Comparison of ENCODE assay signal across 1 cellular context in genomic region chr1:156456625-156457465, GRCh38.
A peak's percentile ranks its signal among the peaks of the same experiment; 100 is the strongest.
TF ChIP-seq lines count a peak whose summit lies in the region.

No MANE protein-coding gene starts in this region.

TF ChIP-seq in K562, 482 proteins besides CTCF, POLR2A, EP300 and RAD21 (continued from another document and continues in another):
- TF ChIP-seq JUND (IDR thresholded peaks at IDR 0.05; ENCODE audit: borderline replicate concordance, low read depth, low read length) (no peak), JUND (tag; IDR thresholded peaks at IDR 0.05; ENCODE audit: borderline replicate concordance, low read depth, low read length) (0 out of 3 replicates have a peak, but pooled peaks have one; percentile 33), SMAD3 (CRISPR knock-in tag; conservative IDR thresholded peaks at IDR 0.05) (0 out of 2 replicates have a peak, but pooled peaks have one; percentile 12), HMGXB4 (CRISPR knock-in tag; IDR thresholded peaks at IDR 0.05) (no peak), TCF3 (CRISPR knock-in tag; IDR thresholded peaks at IDR 0.05) (no peak), ZMIZ1 (IDR thresholded peaks at IDR 0.05; ENCODE audit: low read depth in 2 of 2, low read length in 2 of 2) (peak in 1 of 2 experiments; percentile 51; a peak in 1 of 4 replicates), ZNF589 (CRISPR knock-in tag; IDR thresholded peaks at IDR 0.05; ENCODE audit: low read depth) (0 out of 2 replicates have a peak, but pooled peaks have one; percentile 39), RBBP5 (IDR thresholded peaks at IDR 0.05; ENCODE audit: borderline replicate concordance, insufficient read depth, low read length, poor library complexity, severe bottlenecking) (no peak), E2F3 (CRISPR knock-in tag; IDR thresholded peaks at IDR 0.05) (peak; percentile 57; the same call in 1 of the 2 replicates), CREB1 (IDR thresholded peaks at IDR 0.05) (no peak; the same call in none of the 2 replicates), CREB1 (CRISPR knock-in tag; IDR thresholded peaks at IDR 0.05) (peak; percentile 77; the same call in 1 of the 2 replicates), NRF1 (conservative IDR thresholded peaks at IDR 0.05 in 1 of 2, IDR thresholded peaks at IDR 0.05 in 1 of 2) (peak; percentile 94 to 95), HES1 (IDR thresholded peaks at IDR 0.05; ENCODE audit: low read depth) (peak; percentile 15; the same call in 1 of the 2 replicates), NFIX (CRISPR knock-in tag; IDR thresholded peaks at IDR 0.05; ENCODE audit: low read depth) (no peak), HDAC3 (IDR thresholded peaks at IDR 0.05; ENCODE audit: borderline replicate concordance, partially characterized antibody) (no peak), HOMEZ (CRISPR knock-in tag; IDR thresholded peaks at IDR 0.05) (no peak), NFIC (IDR thresholded peaks at IDR 0.05) (peak; percentile 50), NR4A1 (CRISPR knock-in tag; IDR thresholded peaks at IDR 0.05) (no peak), NR4A1 (tag; IDR thresholded peaks at IDR 0.05) (0 out of 2 replicates have a peak, but pooled peaks have one; percentile 23), FOXP1 (CRISPR knock-in tag; IDR thresholded peaks at IDR 0.05) (peak; percentile 86; the same call in 1 of the 2 replicates), ZNF766 (CRISPR knock-in tag; conservative IDR thresholded peaks at IDR 0.05) (peak; percentile 13; the same call in 1 of the 2 replicates), ATF1 (CRISPR knock-in tag; IDR thresholded peaks at IDR 0.05) (no peak), ATF1 (tag; IDR thresholded peaks at IDR 0.05) (peak; percentile 76), EZH2 (IDR thresholded peaks at IDR 0.05; ENCODE audit: borderline replicate concordance, low read depth, low read length) (no peak), ETS2 (tag; IDR thresholded peaks at IDR 0.05; ENCODE audit: borderline replicate concordance, poor library complexity, severe bottlenecking) (no peak), CXXC5 (CRISPR knock-in tag; IDR thresholded peaks at IDR 0.05) (peak; percentile 89), ZNF263 (CRISPR knock-in tag; IDR thresholded peaks at IDR 0.05; ENCODE audit: borderline replicate concordance) (0 out of 2 replicates have a peak, but pooled peaks have one; percentile 55), FOXJ2 (tag; IDR thresholded peaks at IDR 0.05) (peak; percentile 72; the same call in 1 of the 2 replicates), NR2C1 (IDR thresholded peaks at IDR 0.05) (peak; percentile 88), NR2C1 (tag; IDR thresholded peaks at IDR 0.05) (peak; percentile 83), TAF1 (IDR thresholded peaks at IDR 0.05; ENCODE audit: control insufficient read depth, extremely low read depth, insufficient read depth, low read length, severe bottlenecking) (peak; percentile 58)
- TF ChIP-seq, protein P1, sequence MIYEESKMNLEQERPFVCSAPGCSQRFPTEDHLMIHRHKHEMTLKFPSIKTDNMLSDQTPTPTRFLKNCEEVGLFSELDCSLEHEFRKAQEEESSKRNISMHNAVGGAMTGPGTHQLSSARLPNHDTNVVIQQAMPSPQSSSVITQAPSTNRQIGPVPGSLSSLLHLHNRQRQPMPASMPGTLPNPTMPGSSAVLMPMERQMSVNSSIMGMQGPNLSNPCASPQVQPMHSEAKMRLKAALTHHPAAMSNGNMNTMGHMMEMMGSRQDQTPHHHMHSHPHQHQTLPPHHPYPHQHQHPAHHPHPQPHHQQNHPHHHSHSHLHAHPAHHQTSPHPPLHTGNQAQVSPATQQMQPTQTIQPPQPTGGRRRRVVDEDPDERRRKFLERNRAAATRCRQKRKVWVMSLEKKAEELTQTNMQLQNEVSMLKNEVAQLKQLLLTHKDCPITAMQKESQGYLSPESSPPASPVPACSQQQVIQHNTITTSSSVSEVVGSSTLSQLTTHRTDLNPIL (CRISPR knock-in tag; IDR thresholded peaks at IDR 0.05) = no peak
- TF ChIP-seq, protein P2, sequence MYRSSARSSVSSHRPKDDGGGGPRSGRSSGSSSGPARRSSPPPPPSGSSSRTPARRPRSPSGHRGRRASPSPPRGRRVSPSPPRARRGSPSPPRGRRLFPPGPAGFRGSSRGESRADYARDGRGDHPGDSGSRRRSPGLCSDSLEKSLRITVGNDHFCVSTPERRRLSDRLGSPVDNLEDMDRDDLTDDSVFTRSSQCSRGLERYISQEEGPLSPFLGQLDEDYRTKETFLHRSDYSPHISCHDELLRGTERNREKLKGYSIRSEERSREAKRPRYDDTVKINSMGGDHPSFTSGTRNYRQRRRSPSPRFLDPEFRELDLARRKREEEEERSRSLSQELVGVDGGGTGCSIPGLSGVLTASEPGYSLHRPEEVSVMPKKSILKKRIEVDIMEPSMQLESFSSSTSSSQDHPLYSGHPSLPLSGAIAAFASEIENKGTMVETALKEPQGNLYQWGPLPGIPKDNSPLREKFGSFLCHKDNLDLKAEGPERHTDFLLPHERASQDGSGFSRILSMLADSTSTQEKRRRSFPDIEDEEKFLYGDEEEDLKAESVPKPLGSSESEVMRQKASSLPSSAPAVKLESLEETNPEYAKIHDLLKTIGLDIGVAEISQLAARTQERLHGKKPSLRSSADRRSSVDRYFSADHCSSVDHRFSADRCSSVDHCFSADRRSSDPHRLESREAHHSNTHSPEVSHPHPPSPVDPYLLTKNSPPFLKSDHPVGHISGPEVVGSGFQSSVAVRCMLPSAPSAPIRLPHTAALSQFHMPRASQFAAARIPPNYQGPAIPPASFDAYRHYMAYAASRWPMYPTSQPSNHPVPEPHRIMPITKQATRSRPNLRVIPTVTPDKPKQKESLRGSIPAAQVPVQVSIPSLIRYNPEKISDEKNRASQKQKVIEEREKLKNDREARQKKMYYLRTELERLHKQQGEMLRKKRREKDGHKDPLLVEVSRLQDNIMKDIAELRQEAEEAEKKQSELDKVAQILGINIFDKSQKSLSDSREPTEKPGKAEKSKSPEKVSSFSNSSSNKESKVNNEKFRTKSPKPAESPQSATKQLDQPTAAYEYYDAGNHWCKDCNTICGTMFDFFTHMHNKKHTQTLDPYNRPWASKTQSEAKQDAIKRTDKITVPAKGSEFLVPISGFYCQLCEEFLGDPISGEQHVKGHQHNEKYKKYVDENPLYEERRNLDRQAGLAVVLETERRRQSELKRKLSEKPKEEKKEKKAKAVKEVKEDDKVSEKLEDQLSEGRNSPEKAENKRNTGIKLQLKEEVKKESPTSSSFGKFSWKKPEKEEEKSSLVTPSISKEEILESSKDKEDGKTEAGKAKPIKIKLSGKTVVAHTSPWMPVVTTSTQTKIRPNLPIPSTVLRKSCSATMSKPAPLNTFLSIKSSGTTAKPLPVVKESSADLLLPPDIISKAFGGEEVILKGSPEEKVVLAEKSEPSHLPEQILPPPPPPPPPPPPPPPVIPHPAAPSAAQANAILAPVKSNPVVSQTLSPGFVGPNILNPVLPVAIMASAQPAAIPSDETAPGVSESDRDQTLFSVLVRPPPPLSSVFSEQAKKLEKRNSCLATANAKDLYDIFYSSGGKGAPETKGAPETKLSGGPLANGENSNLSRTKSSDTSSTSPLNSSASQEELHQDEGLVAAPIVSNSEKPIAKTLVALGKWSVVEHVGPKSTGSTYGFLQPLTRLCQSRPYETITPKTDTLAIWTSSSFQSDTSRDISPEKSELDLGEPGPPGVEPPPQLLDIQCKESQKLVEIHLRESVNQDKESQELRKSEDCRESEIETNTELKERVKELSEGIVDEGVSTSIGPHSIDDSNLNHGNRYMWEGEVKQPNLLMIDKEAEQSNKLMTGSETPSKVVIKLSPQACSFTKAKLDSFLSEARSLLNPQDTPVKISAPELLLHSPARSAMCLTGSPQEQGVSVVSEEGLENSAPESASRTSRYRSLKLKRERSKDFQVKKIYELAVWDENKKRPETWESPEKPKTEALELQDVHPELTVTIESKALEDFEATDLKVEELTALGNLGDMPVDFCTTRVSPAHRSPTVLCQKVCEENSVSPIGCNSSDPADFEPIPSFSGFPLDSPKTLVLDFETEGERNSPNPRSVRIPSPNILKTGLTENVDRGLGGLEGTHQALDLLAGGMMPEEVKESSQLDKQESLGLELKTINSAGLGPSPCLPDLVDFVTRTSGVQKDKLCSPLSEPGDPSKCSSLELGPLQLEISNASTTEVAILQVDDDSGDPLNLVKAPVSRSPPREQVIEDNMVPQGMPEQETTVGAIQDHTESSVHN (IDR thresholded peaks at IDR 0.05; ENCODE audit: borderline replicate concordance in 1 of 2, low read depth in 1 of 2) = no peak
- TF ChIP-seq, protein P3, sequence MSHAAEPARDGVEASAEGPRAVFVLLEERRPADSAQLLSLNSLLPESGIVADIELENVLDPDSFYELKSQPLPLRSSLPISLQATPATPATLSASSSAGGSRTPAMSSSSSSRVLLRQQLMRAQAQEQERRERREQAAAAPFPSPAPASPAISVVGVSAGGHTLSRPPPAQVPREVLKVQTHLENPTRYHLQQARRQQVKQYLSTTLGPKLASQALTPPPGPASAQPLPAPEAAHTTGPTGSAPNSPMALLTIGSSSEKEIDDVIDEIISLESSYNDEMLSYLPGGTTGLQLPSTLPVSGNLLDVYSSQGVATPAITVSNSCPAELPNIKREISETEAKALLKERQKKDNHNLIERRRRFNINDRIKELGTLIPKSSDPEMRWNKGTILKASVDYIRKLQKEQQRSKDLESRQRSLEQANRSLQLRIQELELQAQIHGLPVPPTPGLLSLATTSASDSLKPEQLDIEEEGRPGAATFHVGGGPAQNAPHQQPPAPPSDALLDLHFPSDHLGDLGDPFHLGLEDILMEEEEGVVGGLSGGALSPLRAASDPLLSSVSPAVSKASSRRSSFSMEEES (CRISPR knock-in tag; IDR thresholded peaks at IDR 0.05) = peak; percentile 56; the same call in 1 of the 2 replicates
- TF ChIP-seq, protein P4, sequence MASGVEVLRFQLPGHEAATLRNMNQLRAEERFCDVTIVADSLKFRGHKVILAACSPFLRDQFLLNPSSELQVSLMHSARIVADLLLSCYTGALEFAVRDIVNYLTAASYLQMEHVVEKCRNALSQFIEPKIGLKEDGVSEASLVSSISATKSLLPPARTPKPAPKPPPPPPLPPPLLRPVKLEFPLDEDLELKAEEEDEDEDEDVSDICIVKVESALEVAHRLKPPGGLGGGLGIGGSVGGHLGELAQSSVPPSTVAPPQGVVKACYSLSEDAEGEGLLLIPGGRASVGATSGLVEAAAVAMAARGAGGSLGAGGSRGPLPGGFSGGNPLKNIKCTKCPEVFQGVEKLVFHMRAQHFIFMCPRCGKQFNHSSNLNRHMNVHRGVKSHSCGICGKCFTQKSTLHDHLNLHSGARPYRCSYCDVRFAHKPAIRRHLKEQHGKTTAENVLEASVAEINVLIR (CRISPR knock-in tag; IDR thresholded peaks at IDR 0.05) = peak; percentile 49
- TF ChIP-seq, protein P5, sequence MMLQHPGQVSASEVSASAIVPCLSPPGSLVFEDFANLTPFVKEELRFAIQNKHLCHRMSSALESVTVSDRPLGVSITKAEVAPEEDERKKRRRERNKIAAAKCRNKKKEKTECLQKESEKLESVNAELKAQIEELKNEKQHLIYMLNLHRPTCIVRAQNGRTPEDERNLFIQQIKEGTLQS (IDR thresholded peaks at IDR 0.05) = peak; percentile 46; the same call in 1 of the 2 replicates
- TF ChIP-seq, protein P5 (CRISPR knock-in tag; conservative IDR thresholded peaks at IDR 0.05) = no peak
